In genomic region chr19:34366670-34367423, GRCh38 we compare ENCODE assay signal across 9 cellular contexts. TPM values are rescaled to one million over a fixed set of nuclear protein-coding genes. Genes with fewer than 3 reads are reported as not detected.
DNase-seq lines count a peak whose midpoint lies in the region; ATAC-seq and TF ChIP-seq lines count a peak whose summit lies in the region.
"Had no signal": no experiment of that assay in that cellular context is flagged by ENCODE, and none has a peak within 500 bp of the region (broad histone marks: within the 10 kb centered on the region; RNA-seq: fewer than 3 reads in every experiment).

No MANE protein-coding gene starts in this region.

- peak overlapping the region; percentile 80 to 95 (median 92) for H3K27ac Mint-ChIP-seq in CD8-positive, alpha-beta memory T cell

- H3K9me2 ChIP-seq in MM.1S (replicated peaks; ENCODE audit: insufficient read depth, low read length), result no peaks in the 10 kb centered on the region

- H3K9me3 Mint-ChIP-seq in CD8-positive, alpha-beta memory T cell, result no peaks in the 10 kb centered on the region

- TF ChIP-seq CTCF in MM.1S (IDR thresholded peaks at IDR 0.05; ENCODE audit: low read length) (no peak), choroid plexus epithelial cell (conservative IDR thresholded peaks at IDR 0.05; ENCODE audit: low read depth, low read length) (no peak), neutrophil (IDR thresholded peaks at IDR 0.05) (no peak)

- H3K27me3 Mint-ChIP-seq in CD8-positive, alpha-beta memory T cell, result no peaks in the 10 kb centered on the region

- peak overlapping the region; percentile 92 for H3K4me3 ChIP-seq in CD8-positive, alpha-beta memory T cell (ENCODE audit: low read length)
- H3K4me3 ChIP-seq in MM.1S (ENCODE audit: low read length) (peak overlapping the region; percentile 100), choroid plexus epithelial cell (ENCODE audit: low read depth, low read length) (peak overlapping the region; percentile 78), neutrophil (ENCODE audit: low read depth in 1 of 2, low read length in 1 of 2) (peak overlapping the region; percentile 76 to 84)

- peak overlapping the region; percentile 94; the same call in 1 of the 2 replicates for H3K9ac ChIP-seq in MM.1S (ENCODE audit: low read length)

- no peak for DNase-seq in CD8-positive, alpha-beta memory T cell
- DNase-seq in MM.1S, result no peak
- DNase-seq in choroid plexus epithelial cell (ENCODE audit: low read depth), result peak; percentile 83
- no peak for DNase-seq in activated gamma-delta T cell (lab: John Stamatoyannopoulos, UW)
- no peak for DNase-seq in NCI-H187 treated with DMSO at 0.1 percent for 48 hours (lab: John Stamatoyannopoulos, UW)
- DNase-seq: sigmoid colon had no signal

- peaks cover 31% of the 10 kb centered on the region for H3K36me3 ChIP-seq in CD8-positive, alpha-beta memory T cell (ENCODE audit: insufficient read depth, low read length)
- peaks cover 19% of the 10 kb centered on the region; the same call in 1 of the 2 replicates for H3K36me3 ChIP-seq in MM.1S (replicated peaks; ENCODE audit: insufficient read depth, low read length)
- peaks cover 14% of the 10 kb centered on the region for H3K36me3 ChIP-seq in neutrophil

- CTCF ChIA-PET in CD8-positive, alpha-beta memory T cell (lab: Charles Lee), result interaction anchor here (3.6 kb wide), 1 partner anchor 8 kb away, joined by 9 read pairs; no protein-coding TSS in a partner anchor

- H4K20me1 ChIP-seq in MM.1S (ENCODE audit: insufficient read depth, low read length), result peaks cover 14% of the 10 kb centered on the region; the same call in 1 of the 2 replicates

- POLR2A ChIA-PET in CD8-positive, alpha-beta memory T cell (lab: Charles Lee), result interaction anchor here (0.5 to 1.0 kb wide), 2 partner anchors 97 to 1704 kb away, joined by 3 to 4 read pairs; no protein-coding TSS in a partner anchor

- H3K4me2 ChIP-seq in MM.1S (ENCODE audit: low read depth, low read length), result peak overlapping the region; percentile 81; the same call in 1 of the 2 replicates

- H3K4me1 ChIP-seq in CD8-positive, alpha-beta memory T cell (ENCODE audit: insufficient read depth, low read length), result peaks cover 31% of the 10 kb centered on the region
- peaks cover 19% of the 10 kb centered on the region; the same call in 1 of the 2 replicates for H3K4me1 ChIP-seq in MM.1S (ENCODE audit: low read length)
- peaks cover 54 to 65% of the 10 kb centered on the region in 2 experiments for H3K4me1 ChIP-seq in neutrophil (ENCODE audit: control insufficient read depth in 1 of 2, insufficient read depth in 1 of 2, low read depth in 1 of 2, low read length in 1 of 2)

- peak overlapping the region; percentile 95 to 99 (median 96) for H3K4me3 Mint-ChIP-seq in CD8-positive, alpha-beta memory T cell

- H3K27ac ChIP-seq in CD8-positive, alpha-beta memory T cell (ENCODE audit: low read depth, low read length), result peak overlapping the region; percentile 81
- H3K27ac ChIP-seq in MM.1S (ENCODE audit: low read length) (no peak overlapping the region), neutrophil (peak overlapping the region; percentile 81)

- peaks cover 67% of the 10 kb centered on the region for H3K79me2 ChIP-seq in MM.1S (ENCODE audit: low read length)

- H3F3A ChIP-seq in MM.1S (ENCODE audit: insufficient read depth, low read length), result peaks cover 11% of the 10 kb centered on the region; the same call in 1 of the 2 replicates

- ATAC-seq in GM18519 (IDR thresholded peaks at IDR 0.05; ENCODE audit: low FRiP score, unreplicated experiment) (no peak), GM21381 (IDR thresholded peaks at IDR 0.05; ENCODE audit: unreplicated experiment) (no peak)

- H3K36me3 Mint-ChIP-seq in CD8-positive, alpha-beta memory T cell, result peaks cover 6 to 55% (median 7%) of the 10 kb centered on the region in 3 donors

- H3K4me1 Mint-ChIP-seq in CD8-positive, alpha-beta memory T cell, result peaks cover 35 to 54% (median 39%) of the 10 kb centered on the region in 3 donors

- H3K9me3 ChIP-seq in CD8-positive, alpha-beta memory T cell (ENCODE audit: low read length), result no peaks in the 10 kb centered on the region
- H3K9me3 ChIP-seq in MM.1S (replicated peaks; ENCODE audit: insufficient read depth, low read length) (no peaks in the 10 kb centered on the region), neutrophil (no peaks in the 10 kb centered on the region)
- H3K9me3 ChIP-seq: sigmoid colon had no signal

- no peak overlapping the region for H2AFZ ChIP-seq in MM.1S (ENCODE audit: low read length)

- no peaks in the 10 kb centered on the region for H3K27me3 ChIP-seq in CD8-positive, alpha-beta memory T cell (ENCODE audit: insufficient read depth, low read length, poor library complexity, severe bottlenecking)
- no peaks in the 10 kb centered on the region for H3K27me3 ChIP-seq in MM.1S (replicated peaks; ENCODE audit: insufficient read depth, low read length)
- H3K27me3 ChIP-seq in neutrophil, result no peaks in the 10 kb centered on the region
- H3K27me3 ChIP-seq: sigmoid colon had no signal

RNA-seq across cellular contexts. Expression of gene GPI, which starts 1.9 kb away (rescaled TPM):
- total RNA-seq in CD8-positive, alpha-beta memory T cell, result 100 to 1,000 TPM; 478 to 484 TPM
- polyA plus RNA-seq in CD8-positive, alpha-beta memory T cell, result 213 TPM

RNA-seq across cellular contexts. Expression of gene PDCD2L, which starts 37.4 kb away (rescaled TPM):
- 10 to 100 TPM; 40.0 to 46.2 TPM for total RNA-seq in CD8-positive, alpha-beta memory T cell
- polyA plus RNA-seq in CD8-positive, alpha-beta memory T cell, result 19.9 TPM
